ENCODE assay signal across 8 cellular contexts in the genomic region with DNA sequence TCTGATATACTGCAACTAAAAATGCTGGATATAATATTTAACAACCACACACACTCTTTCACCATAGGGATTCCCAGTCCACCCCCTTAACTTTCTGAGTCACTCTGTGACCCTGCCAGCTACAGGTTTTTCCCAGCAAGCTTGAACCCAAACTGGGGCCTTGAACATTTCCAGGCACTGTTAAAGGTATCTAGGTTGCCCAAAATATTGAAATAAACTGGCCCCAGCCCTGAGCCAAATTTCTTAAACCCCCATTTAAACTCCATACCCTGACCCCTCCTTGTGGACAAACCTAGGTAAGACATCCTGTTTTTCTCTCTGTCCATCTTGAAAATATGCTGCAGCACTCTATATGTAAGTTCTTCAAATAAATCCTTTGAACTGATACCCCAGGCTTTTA. TPM values are rescaled to one million over a fixed set of nuclear protein-coding genes. Genes with fewer than 3 reads are reported as not detected.
A peak's percentile ranks its signal among the peaks of the same experiment; 100 is the strongest.
DNase-seq lines count a peak whose midpoint lies in the region; ATAC-seq and TF ChIP-seq lines count a peak whose summit lies in the region.

No MANE protein-coding gene starts in this region.

- CTCF ChIA-PET in CD4-positive, alpha-beta memory T cell (lab: Charles Lee; ENCODE audit: partially characterized antibody) = interaction anchor here (1.3 kb wide), 1 partner anchor 150 kb away, joined by 4 read pairs; no protein-coding TSS in a partner anchor

- H3K4me1 Mint-ChIP-seq in CD4-positive, alpha-beta memory T cell = no peaks in the 10 kb centered on the region

- H3F3A ChIP-seq in GM23248 (ENCODE audit: insufficient read depth) = no peaks in the 10 kb centered on the region

- in situ Hi-C loops in GM23248 (cut with MboI) = no loop called here

- POLR2A ChIA-PET in CD4-positive, alpha-beta memory T cell (lab: Charles Lee; ENCODE audit: partially characterized antibody) = interaction anchor here (0.8 kb wide), 1 partner anchor 124 kb away, joined by 3 read pairs; no protein-coding TSS in a partner anchor

- no peak overlapping the region for H3K27ac Mint-ChIP-seq in CD4-positive, alpha-beta memory T cell

- DNase-seq in CD4-positive, alpha-beta memory T cell = peak in 4 of 5 donors; percentile 36 to 49 (median 41)
- DNase-seq in GM23248 = peak; percentile 62
- DNase-seq in RWPE2 (ENCODE audit: low spot score) = no peak
- peak; percentile 51 for DNase-seq in fibroblast of mammary gland (ENCODE audit: low read depth)
- DNase-seq in tibial nerve (ENCODE audit: low spot score in 2 of 2) = no peak
- DNase-seq in H4 (ENCODE audit: low spot score) = no peak

- H3K4me3 Mint-ChIP-seq in CD4-positive, alpha-beta memory T cell = no peak overlapping the region

- H3K9me3 Mint-ChIP-seq in CD4-positive, alpha-beta memory T cell = no peaks in the 10 kb centered on the region

- H3K4me2 ChIP-seq in GM23248 (ENCODE audit: unreplicated experiment) = no peak overlapping the region

- intact Hi-C loops in CD4-positive, alpha-beta memory T cell (cut with micrococcal nuclease) = loop anchor here (1.0 to 10.0 kb wide), 4 partner anchors 149 to 205 kb away; partner anchors contain the start of genes DOK1, LOXL3 and MTHFD2

- H4K20me1 ChIP-seq in GM23248 (ENCODE audit: insufficient read depth) = no peaks in the 10 kb centered on the region

- H3K9me3 ChIP-seq in CD4-positive, alpha-beta memory T cell (ENCODE audit: control insufficient read depth in 1 of 2, low read length in 2 of 2) = no peaks in the 10 kb centered on the region
- H3K9me3 ChIP-seq in GM23248 (ENCODE audit: low read depth) (no peaks in the 10 kb centered on the region), RWPE2 (ENCODE audit: severe bottlenecking) (no peaks in the 10 kb centered on the region), tibial nerve (no peaks in the 10 kb centered on the region)

- no peak overlapping the region for H3K4me3 ChIP-seq in CD4-positive, alpha-beta memory T cell (ENCODE audit: low read length in 2 of 2)
- H3K4me3 ChIP-seq in GM23248 (no peak overlapping the region), RWPE2 (ENCODE audit: severe bottlenecking) (no peak overlapping the region), fibroblast of mammary gland (ENCODE audit: control insufficient read depth, low read depth, low read length) (no peak overlapping the region), tibial nerve (no peak overlapping the region)

- H3K36me3 Mint-ChIP-seq in CD4-positive, alpha-beta memory T cell = no peaks in the 10 kb centered on the region

- no peak for TF ChIP-seq EP300 in tibial nerve (IDR thresholded peaks at IDR 0.05)

- H3K27ac ChIP-seq in CD4-positive, alpha-beta memory T cell (ENCODE audit: low read depth, low read length) = no peak overlapping the region
- H3K27ac ChIP-seq in GM23248 (no peak overlapping the region), RWPE2 (ENCODE audit: poor library complexity, severe bottlenecking) (no peak overlapping the region), tibial nerve (no peak overlapping the region)

- H3K27me3 Mint-ChIP-seq in CD4-positive, alpha-beta memory T cell = peaks cover 2 to 4% of the 10 kb centered on the region in 2 donors

- no peaks in the 10 kb centered on the region for H3K79me2 ChIP-seq in GM23248 (ENCODE audit: insufficient read depth)

- H3K9ac ChIP-seq in GM23248 = no peak overlapping the region

- TF ChIP-seq CTCF in RWPE2 (IDR thresholded peaks at IDR 0.05; ENCODE audit: poor library complexity, severe bottlenecking) (peak; percentile 48), fibroblast of mammary gland (conservative IDR thresholded peaks at IDR 0.05; ENCODE audit: control insufficient read depth, insufficient read depth, low read depth, low read length) (peak; percentile 75), tibial nerve (IDR thresholded peaks at IDR 0.05) (peak in 4 of 5 experiments; percentile 14 to 34 (median 19))

- H3K27me3 ChIP-seq in CD4-positive, alpha-beta memory T cell (ENCODE audit: insufficient read depth, low read length) = no peaks in the 10 kb centered on the region
- H3K27me3 ChIP-seq in GM23248 (replicated peaks; ENCODE audit: insufficient read depth) = no peaks in the 10 kb centered on the region
- H3K27me3 ChIP-seq in RWPE2 (ENCODE audit: insufficient read depth, poor library complexity, severe bottlenecking) = no peaks in the 10 kb centered on the region
- H3K27me3 ChIP-seq in tibial nerve = no peaks in the 10 kb centered on the region

- no peak for TF ChIP-seq POLR2A in tibial nerve (IDR thresholded peaks at IDR 0.05)

- no peaks in the 10 kb centered on the region for H3K9me2 ChIP-seq in GM23248 (ENCODE audit: insufficient read depth)

- no peaks in the 10 kb centered on the region for H3K36me3 ChIP-seq in CD4-positive, alpha-beta memory T cell (ENCODE audit: insufficient read depth, low read length)
- H3K36me3 ChIP-seq in GM23248 (ENCODE audit: low read depth) (no peaks in the 10 kb centered on the region), RWPE2 (ENCODE audit: low read depth) (no peaks in the 10 kb centered on the region), tibial nerve (no peaks in the 10 kb centered on the region)

- H3K4me1 ChIP-seq in CD4-positive, alpha-beta memory T cell (ENCODE audit: insufficient read depth, low read length) = no peaks in the 10 kb centered on the region
- H3K4me1 ChIP-seq in GM23248 (ENCODE audit: insufficient read depth) (no peaks in the 10 kb centered on the region), RWPE2 (ENCODE audit: insufficient read depth, poor library complexity, severe bottlenecking) (no peaks in the 10 kb centered on the region), tibial nerve (no peaks in the 10 kb centered on the region)

- H2AFZ ChIP-seq in GM23248 = peak overlapping the region; percentile 37

- ATAC-seq in RWPE2 (ENCODE audit: low read depth) (no peak), GM21723 (IDR thresholded peaks at IDR 0.05; ENCODE audit: unreplicated experiment) (no peak), HG03457 (IDR thresholded peaks at IDR 0.05; ENCODE audit: unreplicated experiment) (no peak)

RNA-seq across cellular contexts. Expression of gene DCTN1, which starts 19.7 kb away (rescaled TPM):
- total RNA-seq in CD4-positive, alpha-beta memory T cell = 100 to 1,000 TPM; 105 to 115 TPM
- polyA plus RNA-seq in CD4-positive, alpha-beta memory T cell = 10 to 100 TPM; 24.4 to 78.0 TPM
- total RNA-seq in GM23248 (2014; rRNA removed; shearing (Covaris generic)) = 172 and 176 TPM in 2 replicates
- 169 and 171 TPM in 2 replicates for polyA plus RNA-seq in GM23248 (2016; fragmentation: Nextera tagmentation; extraction: Ambion mirVana)
- 100 to 1,000 TPM; 122 to 157 (median 140) TPM for total RNA-seq in tibial nerve
- total RNA-seq in H4 (2014; rRNA removed; shearing (Covaris generic)) = 55.1 and 67.2 TPM in 2 replicates

RNA-seq across cellular contexts. Expression of gene C2orf81, which starts 21.6 kb away (rescaled TPM):
- total RNA-seq in CD4-positive, alpha-beta memory T cell = 1 to 10 TPM; 5.3 to 7.5 TPM
- polyA plus RNA-seq in CD4-positive, alpha-beta memory T cell = 1 to 10 TPM; 1.5 to 1.6 TPM
- total RNA-seq in GM23248 (2014; rRNA removed; shearing (Covaris generic)) = 1.6 and 3.5 TPM in 2 replicates
- polyA plus RNA-seq in GM23248 (2016; fragmentation: Nextera tagmentation; extraction: Ambion mirVana) = 6.0 TPM in 2 replicates
- 10 to 100 TPM in 1 of 4 donors, 1 to 10 TPM in 3; 4.5 to 14.4 (median 5.3) TPM for total RNA-seq in tibial nerve
- total RNA-seq in H4 (2014; rRNA removed; shearing (Covaris generic)) = 0.53 and 0.70 TPM in 2 replicates

RNA-seq across cellular contexts. Expression of gene WDR54, which starts 21.7 kb away (rescaled TPM):
- 10 to 100 TPM; 36.3 to 41.0 TPM for total RNA-seq in CD4-positive, alpha-beta memory T cell
- 100 to 1,000 TPM in 1 of 2 donors, 10 to 100 TPM in 1; 56.1 to 107 TPM for polyA plus RNA-seq in CD4-positive, alpha-beta memory T cell
- 33.4 and 45.0 TPM in 2 replicates for total RNA-seq in GM23248 (2014; rRNA removed; shearing (Covaris generic))
- 50.8 and 53.3 TPM in 2 replicates for polyA plus RNA-seq in GM23248 (2016; fragmentation: Nextera tagmentation; extraction: Ambion mirVana)
- total RNA-seq in tibial nerve = 10 to 100 TPM in 3 of 4 donors, 1 to 10 TPM in 1; 9.6 to 25.2 (median 18.5) TPM
- total RNA-seq in H4 (2014; rRNA removed; shearing (Covaris generic)) = 32.6 and 43.4 TPM in 2 replicates

RNA-seq across cellular contexts. Expression of gene RTKN, which starts 42.0 kb away (rescaled TPM):
- total RNA-seq in CD4-positive, alpha-beta memory T cell = not detected
- polyA plus RNA-seq in CD4-positive, alpha-beta memory T cell = under 1 TPM in 1 of 2 donors, not detected in 1; 0.14 TPM
- 13.5 and 17.5 TPM in 2 replicates for total RNA-seq in GM23248 (2014; rRNA removed; shearing (Covaris generic))
- 13.0 and 14.5 TPM in 2 replicates for polyA plus RNA-seq in GM23248 (2016; fragmentation: Nextera tagmentation; extraction: Ambion mirVana)
- 10 to 100 TPM; 83.4 to 93.1 (median 87.1) TPM for total RNA-seq in tibial nerve
- total RNA-seq in H4 (2014; rRNA removed; shearing (Covaris generic)) = 9.4 and 10.5 TPM in 2 replicates

RNA-seq across cellular contexts. Expression of gene INO80B, which starts 55.1 kb away (rescaled TPM):
- total RNA-seq in CD4-positive, alpha-beta memory T cell = 10 to 100 TPM; 76.4 to 82.8 TPM
- 1 to 10 TPM; 4.6 to 7.7 TPM for polyA plus RNA-seq in CD4-positive, alpha-beta memory T cell
- 10.9 and 32.5 TPM in 2 replicates for total RNA-seq in GM23248 (2014; rRNA removed; shearing (Covaris generic))
- 3.8 and 4.9 TPM in 2 replicates for polyA plus RNA-seq in GM23248 (2016; fragmentation: Nextera tagmentation; extraction: Ambion mirVana)
- total RNA-seq in tibial nerve = 10 to 100 TPM; 15.1 to 40.6 (median 27.5) TPM
- total RNA-seq in H4 (2014; rRNA removed; shearing (Covaris generic)) = 30.1 and 55.7 TPM in 2 replicates

Comparison
In these comparisons a context has a peak if more than half of its experiments do, and no peak if none do; other contexts are left out.
1. DNase-seq: peak in CD4-positive, alpha-beta memory T cell (4 of 5), GM23248 (single experiment) and fibroblast of mammary gland (single experiment); none in RWPE2 (single experiment), tibial nerve (0 of 2) and H4 (single experiment).
2. CTCF ChIP-seq: peak in every context shown above with its lines; median percentile 75 in fibroblast of mammary gland; 48 in RWPE2; 19 in tibial nerve.